Comparison of ENCODE assay signal across 11 cellular contexts in genomic region chr1:83901547-83902155, GRCh38.
DNase-seq lines count a peak whose midpoint lies in the region; ATAC-seq lines count a peak whose summit lies in the region.
"Had no signal": no experiment of that assay in that cellular context is flagged by ENCODE, and none has a peak within 500 bp of the region (broad histone marks: within the 10 kb centered on the region; RNA-seq: fewer than 3 reads in every experiment).

No MANE protein-coding gene starts in this region.

- peaks cover 24% of the 10 kb centered on the region for H3K4me1 ChIP-seq in ACC112 (ENCODE audit: control insufficient read depth, insufficient read depth, low read length, unreplicated experiment)

- DNase-seq in HS-27A (ENCODE audit: low read depth): peak; percentile 53
- peak; percentile 14 to 20 for DNase-seq in SW 1271 (lab: John Stamatoyannopoulos, UW)
- DNase-seq in iris pigment epithelial cell (ENCODE audit: low read depth): peak; percentile 92
- no peak for DNase-seq in Kasumi-1 (lab: John Stamatoyannopoulos, UW)
- no peak for DNase-seq in NCI-H2196 treated with DMSO at 0.1 percent for 48 hours (lab: John Stamatoyannopoulos, UW; ENCODE audit: unreplicated experiment)
- no peak for DNase-seq in GDM1 (lab: John Stamatoyannopoulos, UW)
- DNase-seq: activated CD8-positive, alpha-beta memory T cell treated with anti-CD3 and anti-CD28 coated beads, Interleukin-2, amount 10 ng/mL, durations not matched to agents 7 days and 5 days; CD4-positive, alpha-beta T cell; stimulated activated naive CD4-positive, alpha-beta T cell treated with Interleukin-2 at 50 U/mL for 16 hours had no signal

- peak overlapping the region; percentile 29 for H3K27ac ChIP-seq in ACC112 (ENCODE audit: low read depth, low read length)

- ATAC-seq in HG03469 (IDR thresholded peaks at IDR 0.05; ENCODE audit: unreplicated experiment): no peak
- ATAC-seq: activated CD8-positive, alpha-beta memory T cell treated with anti-CD3 and anti-CD28 coated beads, Interleukin-2, amount 10 ng/mL, durations not matched to agents 7 days and 5 days had no signal

- no peak overlapping the region for H2AFZ ChIP-seq in ACC112 (ENCODE audit: low read length, unreplicated experiment)

- no peaks in the 10 kb centered on the region for H3K36me3 ChIP-seq in ACC112 (ENCODE audit: insufficient read depth, low read length)

- no peaks in the 10 kb centered on the region for H3K27me3 ChIP-seq in ACC112 (ENCODE audit: insufficient read depth, low read length)

- no peaks in the 10 kb centered on the region for H3K79me2 ChIP-seq in ACC112 (ENCODE audit: control insufficient read depth, insufficient read depth, low read length, unreplicated experiment)

- no peak overlapping the region for H3K4me3 ChIP-seq in ACC112 (ENCODE audit: low read depth, low read length)

Comparison
In these comparisons a context has a peak if more than half of its experiments do, and no peak if none do; other contexts are left out.
1. DNase-seq: peak in HS-27A (single experiment), SW 1271 (2 of 2) and iris pigment epithelial cell (single experiment); none in Kasumi-1 (0 of 2), NCI-H2196 treated with DMSO at 0.1 percent for 48 hours (single experiment) and GDM1 (single experiment).